ENCODE assay signal across 15 cellular contexts in genomic region chr6:52594216-52594615, GRCh38. TPM values are rescaled to one million over a fixed set of nuclear protein-coding genes. Genes with fewer than 3 reads are reported as not detected.
A peak's percentile ranks its signal among the peaks of the same experiment; 100 is the strongest.
DNase-seq lines count a peak whose midpoint lies in the region; ATAC-seq, FAIRE-seq and TF ChIP-seq lines count a peak whose summit lies in the region.
"Had no signal": no experiment of that assay in that cellular context is flagged by ENCODE, and none has a peak within 500 bp of the region (broad histone marks: within the 10 kb centered on the region; RNA-seq: fewer than 3 reads in every experiment).

No MANE protein-coding gene starts in this region.

- FAIRE-seq in astrocyte (lab: Jason Lieb, UNC): no peak

- no peaks in the 10 kb centered on the region for H3K27me3 Mint-ChIP-seq in astrocyte (ENCODE audit: low read depth, unreplicated experiment)
- H3K27me3 Mint-ChIP-seq in neural progenitor cell (ENCODE audit: insufficient read depth, low read depth): no peaks in the 10 kb centered on the region
- H3K27me3 Mint-ChIP-seq: IgD-negative memory B cell had no signal

- no peaks in the 10 kb centered on the region for H3K9me3 Mint-ChIP-seq in astrocyte (ENCODE audit: unreplicated experiment)
- H3K9me3 Mint-ChIP-seq in neural progenitor cell: no peaks in the 10 kb centered on the region
- H3K9me3 Mint-ChIP-seq: IgD-negative memory B cell had no signal

- H4K20me1 ChIP-seq in astrocyte (ENCODE audit: insufficient read depth, low read length): no peaks in the 10 kb centered on the region
- no peaks in the 10 kb centered on the region for H4K20me1 ChIP-seq in neural progenitor cell (ENCODE audit: low read depth)

- H3K36me3 ChIP-seq in heart right ventricle (no peaks in the 10 kb centered on the region), astrocyte (ENCODE audit: insufficient read depth, low read length) (no peaks in the 10 kb centered on the region), neural progenitor cell (no peaks in the 10 kb centered on the region), vagina (no peaks in the 10 kb centered on the region), body of pancreas (replicated peaks in 1 of 2; ENCODE audit: insufficient read depth in 1 of 2, low read depth in 2 of 2) (no peaks in the 10 kb centered on the region)
- H3K36me3 ChIP-seq: breast epithelium had no signal

- H3K4me2 ChIP-seq in astrocyte (ENCODE audit: low read length) (no peak overlapping the region), neural progenitor cell (no peak overlapping the region)

- H3K79me2 ChIP-seq in astrocyte (ENCODE audit: insufficient read depth, low read length) (no peaks in the 10 kb centered on the region), neural progenitor cell (ENCODE audit: low read depth) (no peaks in the 10 kb centered on the region)

- ATAC-seq in heart right ventricle: no peak
- ATAC-seq in body of pancreas: no peak

- H3K9ac ChIP-seq in astrocyte (ENCODE audit: low read length) (no peak overlapping the region), neural progenitor cell (no peak overlapping the region)

- H3K27ac ChIP-seq in heart right ventricle (peak overlapping the region in 8 of 10 donors; percentile 45 to 73 (median 64)), astrocyte (ENCODE audit: low read depth, low read length) (peak overlapping the region; percentile 73), neural progenitor cell (no peak overlapping the region), vagina (no peak overlapping the region), body of pancreas (no peak overlapping the region)

- H3K27ac Mint-ChIP-seq in astrocyte (ENCODE audit: unreplicated experiment): peak overlapping the region; percentile 23
- peak overlapping the region; percentile 57 for H3K27ac Mint-ChIP-seq in neural progenitor cell

- peaks cover 39% of the 10 kb centered on the region for H3K4me1 Mint-ChIP-seq in astrocyte (ENCODE audit: low read depth, unreplicated experiment)
- H3K4me1 Mint-ChIP-seq in neural progenitor cell: peaks cover 38% of the 10 kb centered on the region

- no peaks in the 10 kb centered on the region for H3K27me3 ChIP-seq in heart right ventricle
- H3K27me3 ChIP-seq in astrocyte (ENCODE audit: insufficient read depth, low read length): no peaks in the 10 kb centered on the region
- no peaks in the 10 kb centered on the region for H3K27me3 ChIP-seq in neural progenitor cell
- H3K27me3 ChIP-seq in vagina: no peaks in the 10 kb centered on the region
- H3K27me3 ChIP-seq in body of pancreas: no peaks in the 10 kb centered on the region
- H3K27me3 ChIP-seq: breast epithelium had no signal

- WGBS in heart right ventricle, 2 donors: 85 to 88% methylated on average over 5 of the region's 5 CpGs
- WGBS in body of pancreas, 2 donors: 84 to 85% methylated on average over 5 of the region's 5 CpGs

- no peak for TF ChIP-seq POLR2A in vagina (IDR thresholded peaks at IDR 0.05)
- no peak for TF ChIP-seq POLR2A in body of pancreas (IDR thresholded peaks at IDR 0.05)

- H3K4me3 Mint-ChIP-seq in astrocyte (ENCODE audit: unreplicated experiment) (peak overlapping the region; percentile 47), neural progenitor cell (peak overlapping the region; percentile 25)

- H2AFZ ChIP-seq in astrocyte (ENCODE audit: low read depth, low read length): no peak overlapping the region
- no peak overlapping the region for H2AFZ ChIP-seq in neural progenitor cell (replicated peaks)

- intact Hi-C loops in heart right ventricle (cut with DNase I): loop anchor here in 3 of 10 donors (5.0 to 10.0 kb wide), 3 partner anchors 61 to 309 kb away; partner anchors contain the start of gene MCM3 (in 1 of the 3)
- intact Hi-C loops in cardiac septum (cut with DNase I): loop anchor here (2.0 kb wide), 1 partner anchor 17 kb away; the partner anchor contains the start of gene TRAM2
- intact Hi-C loops in vagina (cut with DNase I): no loop called here
- intact Hi-C loops in body of pancreas (cut with DNase I): loop anchor here (10.0 kb wide), 1 partner anchor 179 kb away; no protein-coding TSS in a partner anchor

- no peak for DNase-seq in heart right ventricle
- no peak for DNase-seq in cardiac septum (ENCODE audit: low spot score)
- DNase-seq in astrocyte (ENCODE audit: low read depth): no peak
- no peak for DNase-seq in neural progenitor cell (ENCODE audit: low spot score)
- peak; percentile 25 to 32 for DNase-seq in vagina (ENCODE audit: extremely low spot score in 2 of 2)
- DNase-seq in NCI-H1436 (lab: John Stamatoyannopoulos, UW): no peak
- DNase-seq in body of pancreas: no peak
- no peak for DNase-seq in EL
- DNase-seq: activated naive CD4-positive, alpha-beta T cell treated with Interleukin-2 at 50 U/mL for 16 hours; Calu3; NCI-H1092; NCI-H2227 treated with DMSO at 0.1 percent for 48 hours; stimulated activated CD4-positive, alpha-beta T cell treated with anti-CD3 and anti-CD28 coated beads, Interleukin-2, amount 100 ng/mL, for 48 hours had no signal

- H3K4me1 ChIP-seq in heart right ventricle (peaks cover 7 to 61% (median 39%) of the 10 kb centered on the region in 9 donors), astrocyte (ENCODE audit: insufficient read depth, low read length) (peaks cover 48% of the 10 kb centered on the region), neural progenitor cell (peaks cover 11% of the 10 kb centered on the region), vagina (peaks cover 31% of the 10 kb centered on the region), body of pancreas (peaks cover 11% of the 10 kb centered on the region)
- H3K4me1 ChIP-seq: breast epithelium had no signal

- TF ChIP-seq CTCF in heart right ventricle (IDR thresholded peaks at IDR 0.05) (no peak), astrocyte (IDR thresholded peaks at IDR 0.05; ENCODE audit: insufficient read depth, low read depth, low read length) (no peak), neural progenitor cell (IDR thresholded peaks at IDR 0.05) (no peak), vagina (IDR thresholded peaks at IDR 0.05) (no peak), body of pancreas (IDR thresholded peaks at IDR 0.05) (no peak)

- peaks cover 11% of the 10 kb centered on the region for H3F3A ChIP-seq in neural progenitor cell (ENCODE audit: low read depth)

- H3K36me3 Mint-ChIP-seq in astrocyte (ENCODE audit: low read depth, unreplicated experiment) (no peaks in the 10 kb centered on the region), neural progenitor cell (no peaks in the 10 kb centered on the region)
- H3K36me3 Mint-ChIP-seq: IgD-negative memory B cell had no signal

- H3K9me3 ChIP-seq in heart right ventricle (no peaks in the 10 kb centered on the region), astrocyte (ENCODE audit: insufficient read depth, low read depth, low read length) (no peaks in the 10 kb centered on the region), neural progenitor cell (ENCODE audit: low read depth) (no peaks in the 10 kb centered on the region), vagina (no peaks in the 10 kb centered on the region), body of pancreas (no peaks in the 10 kb centered on the region)
- H3K9me3 ChIP-seq: breast epithelium had no signal

- H3K4me3 ChIP-seq in heart right ventricle (no peak overlapping the region), astrocyte (ENCODE audit: insufficient read depth, low read depth, low read length) (no peak overlapping the region), neural progenitor cell (no peak overlapping the region), vagina (no peak overlapping the region), body of pancreas (no peak overlapping the region)

RNA-seq across cellular contexts. Expression of gene TRAM2, which starts 17.4 kb away (rescaled TPM):
- 10 to 100 TPM in 7 of 10 donors, 1 to 10 TPM in 3; 7.9 to 17.3 (median 11.0) TPM for total RNA-seq in heart right ventricle
- 1 to 10 TPM; 5.0 to 7.2 TPM for polyA plus RNA-seq in heart right ventricle
- total RNA-seq in cardiac septum: 10.3 TPM
- 88.7 and 93.4 TPM in 2 replicates for total RNA-seq in astrocyte
- total RNA-seq in neural progenitor cell (ENCODE audit: low replicate concordance): 12.3 and 15.5 TPM in 2 replicates
- total RNA-seq in vagina: 11.0 TPM
- total RNA-seq in body of pancreas: 1 to 10 TPM; 6.7 to 7.9 TPM

Comparison
In these comparisons a context has a peak if more than half of its experiments do, and no peak if none do; other contexts are left out.
1. DNase-seq: peak in vagina (2 of 2); none in heart right ventricle (0 of 2), cardiac septum (single experiment), astrocyte (single experiment), neural progenitor cell (single experiment), NCI-H1436 (single experiment), body of pancreas (0 of 4) and EL (single experiment).
2. H3K27ac ChIP-seq: peak in heart right ventricle (8 of 10) and astrocyte (single experiment); none in neural progenitor cell (single experiment), vagina (single experiment) and body of pancreas (0 of 4).